Comparison of ENCODE assay signal across 12 cellular contexts in the genomic region with DNA sequence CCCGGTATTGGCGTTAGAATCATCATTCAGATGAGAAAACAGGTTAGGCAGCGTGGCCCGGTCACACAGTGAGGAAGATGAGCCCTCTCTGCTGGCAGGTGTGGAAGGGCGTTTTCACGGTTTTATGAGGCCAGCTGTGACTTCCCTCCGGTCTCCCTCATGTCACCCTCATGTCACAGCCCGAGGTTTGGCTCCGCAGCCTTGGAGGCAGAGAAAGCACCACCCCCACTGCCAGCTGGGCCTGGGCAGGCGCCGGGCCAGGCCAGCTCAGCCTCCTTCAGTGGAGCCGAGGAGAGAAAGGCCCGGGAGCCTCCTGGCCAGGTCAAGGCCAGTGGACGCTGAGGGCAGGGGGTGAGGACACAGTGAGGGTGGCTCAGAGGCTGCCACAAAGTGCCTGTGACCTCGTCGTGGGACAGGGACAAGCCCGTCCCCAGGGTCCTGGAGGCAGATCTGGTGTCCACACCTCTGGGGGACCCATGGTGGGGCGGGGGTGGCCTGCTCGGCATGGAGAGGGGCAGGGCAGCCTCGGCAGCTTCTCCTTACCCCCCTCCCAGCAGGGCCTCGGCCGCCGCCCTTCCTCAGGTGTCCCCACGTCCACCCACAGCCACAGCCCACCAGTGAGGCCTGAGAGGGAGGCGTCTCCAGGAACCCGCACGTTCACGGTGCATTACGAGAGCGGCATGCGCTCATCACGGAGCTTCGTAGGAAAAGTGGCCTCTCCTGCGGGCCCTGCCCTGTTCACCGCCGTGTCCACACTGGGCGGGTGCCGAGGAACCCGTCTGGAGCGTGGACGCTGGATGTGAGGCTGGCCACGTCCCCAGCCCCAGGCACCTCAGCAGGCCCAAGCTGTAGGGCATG. TPM values are rescaled to one million over a fixed set of nuclear protein-coding genes. Genes with fewer than 3 reads are reported as not detected.
A peak's percentile ranks its signal among the peaks of the same experiment; 100 is the strongest.
DNase-seq lines count a peak whose midpoint lies in the region; ATAC-seq and TF ChIP-seq lines count a peak whose summit lies in the region.
"Had no signal": no experiment of that assay in that cellular context is flagged by ENCODE, and none has a peak within 500 bp of the region (broad histone marks: within the 10 kb centered on the region; RNA-seq: fewer than 3 reads in every experiment).

No MANE protein-coding gene starts in this region.

- H3K9me3 ChIP-seq in upper lobe of right lung (no peaks in the 10 kb centered on the region), T-helper 17 cell (ENCODE audit: control insufficient read depth, low read length, poor library complexity, severe bottlenecking) (no peaks in the 10 kb centered on the region)
- H3K9me3 ChIP-seq: neutrophil had no signal

- peaks cover 7% of the 10 kb centered on the region for H3K4me1 ChIP-seq in upper lobe of right lung

- no peak for ATAC-seq in activated CD8-positive, alpha-beta memory T cell treated with anti-CD3 and anti-CD28 coated beads, Interleukin-2, amount 10 ng/mL, durations not matched to agents 7 days and 5 days
- ATAC-seq in memory B cell (ENCODE audit: low read depth) (peak; percentile 39), upper lobe of right lung (peak; percentile 15), HG02981 (IDR thresholded peaks at IDR 0.05; ENCODE audit: unreplicated experiment) (no peak), T-helper 17 cell (no peak)
- ATAC-seq: activated T-cell treated with anti-CD3 and anti-CD28 coated beads, Interleukin-2, amount 50 U/mL, for 72 hours had no signal

- DNase-seq in activated CD8-positive, alpha-beta memory T cell treated with anti-CD3 and anti-CD28 coated beads, Interleukin-2, amount 10 ng/mL, durations not matched to agents 7 days and 5 days = no peak
- DNase-seq in activated CD8-positive, alpha-beta memory T cell treated with anti-CD3 and anti-CD28 coated beads for 24 hours = no peak
- DNase-seq in astrocyte of the hippocampus (ENCODE audit: low read depth, low spot score) = peak; percentile 36
- no peak for DNase-seq in memory B cell (ENCODE audit: low spot score in 2 of 2)
- no peak for DNase-seq in upper lobe of right lung
- DNase-seq in T-helper 17 cell = no peak
- DNase-seq in stimulated activated CD8-positive, alpha-beta memory T cell treated with anti-CD3 and anti-CD28 coated beads, Interleukin-4, amount 100 ng/mL, for 48 hours = no peak
- DNase-seq: activated T-cell treated with anti-CD3 and anti-CD28 coated beads, Interleukin-2, amount 50 U/mL, for 72 hours; NCI-H2081 had no signal

- peak overlapping the region; percentile 78 for H3K27ac ChIP-seq in upper lobe of right lung
- H3K27ac ChIP-seq: hepatocyte, neutrophil had no signal

- H3K9me3 Mint-ChIP-seq in activated CD8-positive, alpha-beta memory T cell treated with anti-CD3 and anti-CD28 coated beads, Interleukin-2, amount 10 ng/mL, durations not matched to agents 7 days and 5 days (ENCODE audit: low read depth) = no peaks in the 10 kb centered on the region
- no peaks in the 10 kb centered on the region for H3K9me3 Mint-ChIP-seq in memory B cell
- H3K9me3 Mint-ChIP-seq: activated T-cell treated with anti-CD3 and anti-CD28 coated beads, Interleukin-2, amount 50 U/mL, for 72 hours had no signal

- intact Hi-C loops in upper lobe of right lung (cut with DNase I) = no loop called here

- no peaks in the 10 kb centered on the region for H3K36me3 Mint-ChIP-seq in activated CD8-positive, alpha-beta memory T cell treated with anti-CD3 and anti-CD28 coated beads, Interleukin-2, amount 10 ng/mL, durations not matched to agents 7 days and 5 days
- H3K36me3 Mint-ChIP-seq in memory B cell = peaks cover 3% of the 10 kb centered on the region
- H3K36me3 Mint-ChIP-seq in T-helper 17 cell (ENCODE audit: low read depth) = no peaks in the 10 kb centered on the region

- H3K36me3 ChIP-seq in upper lobe of right lung = no peaks in the 10 kb centered on the region

- no peak overlapping the region for H3K4me3 Mint-ChIP-seq in activated CD8-positive, alpha-beta memory T cell treated with anti-CD3 and anti-CD28 coated beads, Interleukin-2, amount 10 ng/mL, durations not matched to agents 7 days and 5 days
- H3K4me3 Mint-ChIP-seq in memory B cell = no peak overlapping the region
- no peak overlapping the region for H3K4me3 Mint-ChIP-seq in T-helper 17 cell
- H3K4me3 Mint-ChIP-seq: activated T-cell treated with anti-CD3 and anti-CD28 coated beads, Interleukin-2, amount 50 U/mL, for 72 hours had no signal

- no peak overlapping the region for H3K4me3 ChIP-seq in upper lobe of right lung
- H3K4me3 ChIP-seq: hepatocyte had no signal

- H3K27me3 Mint-ChIP-seq in activated CD8-positive, alpha-beta memory T cell treated with anti-CD3 and anti-CD28 coated beads, Interleukin-2, amount 10 ng/mL, durations not matched to agents 7 days and 5 days = no peaks in the 10 kb centered on the region
- no peaks in the 10 kb centered on the region for H3K27me3 Mint-ChIP-seq in memory B cell
- H3K27me3 Mint-ChIP-seq in T-helper 17 cell = no peaks in the 10 kb centered on the region

- H3K4me1 Mint-ChIP-seq in activated CD8-positive, alpha-beta memory T cell treated with anti-CD3 and anti-CD28 coated beads, Interleukin-2, amount 10 ng/mL, durations not matched to agents 7 days and 5 days = peaks cover 9% of the 10 kb centered on the region
- no peaks in the 10 kb centered on the region for H3K4me1 Mint-ChIP-seq in memory B cell
- H3K4me1 Mint-ChIP-seq in T-helper 17 cell = peaks cover 5% of the 10 kb centered on the region

- CTCF ChIA-PET in activated CD8-positive, alpha-beta memory T cell treated with anti-CD3 and anti-CD28 coated beads, Interleukin-2, amount 10 ng/mL, durations not matched to agents 7 days and 5 days (lab: Charles Lee) = interaction anchor here (1.7 kb wide), 1 partner anchor 32 kb away, joined by 4 read pairs; the partner anchor contains the start of genes EXD3 and NOXA1

- peak overlapping the region; percentile 36 for H3K27ac Mint-ChIP-seq in activated CD8-positive, alpha-beta memory T cell treated with anti-CD3 and anti-CD28 coated beads, Interleukin-2, amount 10 ng/mL, durations not matched to agents 7 days and 5 days
- H3K27ac Mint-ChIP-seq in memory B cell = no peak overlapping the region
- no peak overlapping the region for H3K27ac Mint-ChIP-seq in T-helper 17 cell
- H3K27ac Mint-ChIP-seq: activated T-cell treated with anti-CD3 and anti-CD28 coated beads, Interleukin-2, amount 50 U/mL, for 72 hours had no signal

- no peak for TF ChIP-seq CTCF in upper lobe of right lung (IDR thresholded peaks at IDR 0.05)

- H3K27me3 ChIP-seq in upper lobe of right lung = no peaks in the 10 kb centered on the region
- H3K27me3 ChIP-seq: hepatocyte, neutrophil had no signal

RNA-seq across cellular contexts. Expression of gene EXD3, which starts 32.2 kb away (rescaled TPM):
- total RNA-seq in activated CD8-positive, alpha-beta memory T cell treated with anti-CD3 and anti-CD28 coated beads, Interleukin-2, amount 10 ng/mL, durations not matched to agents 7 days and 5 days = 10 to 100 TPM in 1 of 2 experiments, 1 to 10 TPM in 1; 9.2 to 19.8 TPM
- total RNA-seq in upper lobe of right lung (27.3 TPM), T-helper 17 cell (10 to 100 TPM; 15.4 to 17.8 TPM)

RNA-seq across cellular contexts. Expression of gene NOXA1, which starts 32.4 kb away (rescaled TPM):
- total RNA-seq in activated CD8-positive, alpha-beta memory T cell treated with anti-CD3 and anti-CD28 coated beads, Interleukin-2, amount 10 ng/mL, durations not matched to agents 7 days and 5 days = under 1 TPM; 0.30 to 0.53 TPM
- total RNA-seq in upper lobe of right lung = 6.5 TPM
- 1 to 10 TPM; 3.0 to 3.3 TPM for total RNA-seq in T-helper 17 cell

RNA-seq across cellular contexts. Expression of gene ENTPD8, which starts 50.4 kb away (rescaled TPM):
- not detected for total RNA-seq in activated CD8-positive, alpha-beta memory T cell treated with anti-CD3 and anti-CD28 coated beads, Interleukin-2, amount 10 ng/mL, durations not matched to agents 7 days and 5 days
- total RNA-seq in upper lobe of right lung (not detected), T-helper 17 cell (not detected)
- total RNA-seq: activated T-cell treated with anti-CD3 and anti-CD28 coated beads, Interleukin-2, amount 50 U/mL, for 72 hours had no signal

Comparison
In these comparisons a context has a peak if more than half of its experiments do, and no peak if none do; other contexts are left out.
1. ATAC-seq: peak in memory B cell (single experiment) and upper lobe of right lung (single experiment); none in activated CD8-positive, alpha-beta memory T cell treated with anti-CD3 and anti-CD28 coated beads, Interleukin-2, amount 10 ng/mL, durations not matched to agents 7 days and 5 days (single experiment), HG02981 (single experiment) and T-helper 17 cell (single experiment).